Comparison of ENCODE assay signal across 24 cellular contexts in genomic region chr15:100635406-100636071, GRCh38. TPM values are rescaled to one million over a fixed set of nuclear protein-coding genes. Genes with fewer than 3 reads are reported as not detected.
DNase-seq lines count a peak whose midpoint lies in the region; ATAC-seq, FAIRE-seq and TF ChIP-seq lines count a peak whose summit lies in the region.
"Had no signal": no experiment of that assay in that cellular context is flagged by ENCODE, and none has a peak within 500 bp of the region (broad histone marks: within the 10 kb centered on the region; RNA-seq: fewer than 3 reads in every experiment).

No MANE protein-coding gene starts in this region.

- H2BK15ac ChIP-seq in H1 (ENCODE audit: low read length) = no peak overlapping the region

- no peak overlapping the region for H2BK120ac ChIP-seq in H1 (replicated peaks; ENCODE audit: low read depth, low read length)

- FAIRE-seq in H1 (lab: Jason Lieb, UNC) (no peak), keratinocyte (lab: Jason Lieb, UNC) (no peak)
- FAIRE-seq: A549, astrocyte, endometrium, RCC 7860 had no signal

- TF ChIP-seq CTCF in H1 (IDR thresholded peaks at IDR 0.05; ENCODE audit: control extremely low read depth in 1 of 3, insufficient read depth in 1 of 3, low read depth in 1 of 3, low read length in 3 of 3) = no peak
- no peak for TF ChIP-seq CTCF in keratinocyte (optimal IDR thresholded peaks at IDR 0.05 in 1 of 3, IDR thresholded peaks at IDR 0.05 in 1 of 3, conservative IDR thresholded peaks at IDR 0.05 in 1 of 3; ENCODE audit: extremely low read depth in 1 of 3, insufficient read depth in 2 of 3, low read length in 3 of 3)

- H2BK5ac ChIP-seq in H1 (ENCODE audit: low read depth, low read length) = 0 out of 2 replicates have a peak overlapping the region, but pooled peaks have one; percentile 9

- H2AFZ ChIP-seq in H1 (ENCODE audit: low read length) = no peak overlapping the region
- H2AFZ ChIP-seq in keratinocyte (ENCODE audit: control insufficient read depth, low read length) = no peak overlapping the region
- H2AFZ ChIP-seq: parathyroid adenoma had no signal

- H3K79me2 ChIP-seq in H1 (ENCODE audit: control insufficient read depth in 1 of 2, insufficient read depth in 2 of 2, low read length in 2 of 2) = peaks cover 0 to 51% of the 10 kb centered on the region in 2 experiments; a peak in 3 of 4 replicates
- H3K79me2 ChIP-seq in keratinocyte (ENCODE audit: control insufficient read depth, insufficient read depth, low read length) = peaks cover 51% of the 10 kb centered on the region

- H2BK20ac ChIP-seq in H1 (ENCODE audit: low read length) = no peak overlapping the region

- H3K27me3 Mint-ChIP-seq in CD4-positive, CD25-positive, alpha-beta regulatory T cell = no peaks in the 10 kb centered on the region
- H3K27me3 Mint-ChIP-seq in activated CD8-positive, alpha-beta memory T cell treated with anti-CD3 and anti-CD28 coated beads, Interleukin-2, amount 10 ng/mL, durations not matched to agents 7 days and 5 days = no peaks in the 10 kb centered on the region
- H3K27me3 Mint-ChIP-seq: activated CD8-positive, alpha-beta T cell treated with anti-CD3 and anti-CD28 coated beads for 36 hours; activated naive CD4-positive, alpha-beta T cell treated with anti-CD3 and anti-CD28 coated beads, Interleukin-2, amount 10 ng/mL, durations not matched to agents 7 days and 5 days; natural killer cell treated with Interleukin-12 subunit alpha and Interleukin-12 subunit beta and Interleukin-15 and Interleukin-18, amount 100 ng/mL, for 72 hours had no signal

- no peak overlapping the region for H3K4me3 Mint-ChIP-seq in CD4-positive, CD25-positive, alpha-beta regulatory T cell
- H3K4me3 Mint-ChIP-seq in activated CD8-positive, alpha-beta memory T cell treated with anti-CD3 and anti-CD28 coated beads, Interleukin-2, amount 10 ng/mL, durations not matched to agents 7 days and 5 days = no peak overlapping the region
- H3K4me3 Mint-ChIP-seq: activated CD8-positive, alpha-beta T cell treated with anti-CD3 and anti-CD28 coated beads for 36 hours; activated naive CD4-positive, alpha-beta T cell treated with anti-CD3 and anti-CD28 coated beads, Interleukin-2, amount 10 ng/mL, durations not matched to agents 7 days and 5 days; activated T-cell treated with anti-CD3 and anti-CD28 coated beads, Interleukin-2, amount 50 U/mL, for 4 hours; natural killer cell treated with Interleukin-12 subunit alpha and Interleukin-12 subunit beta and Interleukin-15 and Interleukin-18, amount 100 ng/mL, for 72 hours had no signal

- peaks cover 44% of the 10 kb centered on the region for H3K36me3 Mint-ChIP-seq in CD4-positive, CD25-positive, alpha-beta regulatory T cell
- no peaks in the 10 kb centered on the region for H3K36me3 Mint-ChIP-seq in activated CD8-positive, alpha-beta memory T cell treated with anti-CD3 and anti-CD28 coated beads, Interleukin-2, amount 10 ng/mL, durations not matched to agents 7 days and 5 days

- CTCF ChIA-PET in H1 (lab: Charles Lee; ENCODE audit: partially characterized antibody) = interaction anchor here (0.8 to 3.6 kb wide), 12 partner anchors 8 to 372 kb away, joined by 3 to 23 read pairs (median 4); no protein-coding TSS in a partner anchor
- CTCF ChIA-PET in activated CD8-positive, alpha-beta memory T cell treated with anti-CD3 and anti-CD28 coated beads, Interleukin-2, amount 10 ng/mL, durations not matched to agents 7 days and 5 days (lab: Charles Lee) = interaction anchor here (0.5 to 0.6 kb wide), 2 partner anchors 35 to 62 kb away, joined by 3 read pairs; no protein-coding TSS in a partner anchor

- peak overlapping the region; percentile 43; the same call in 1 of the 2 replicates for H3K18ac ChIP-seq in H1 (ENCODE audit: extremely low read depth, low read length)

- WGBS in HUES64 = 33% methylated on average over 11 of the region's 11 CpGs
- 63% methylated on average over 11 of the region's 11 CpGs; no CpG with 5 or more reads in 1 of the 2 experiments for WGBS in H1 (ENCODE audit: extremely low coverage in 1 of 2, insufficient coverage in 1 of 2, insufficient read length in 1 of 2, insufficient replicate concordance in 2 of 2, low coverage in 1 of 2, low lambda C conversion rate in 2 of 2, missing lambda C conversion rate in 1 of 2), 2 experiments

- peaks cover 21% of the 10 kb centered on the region for H3K36me3 ChIP-seq in CD4-positive, CD25-positive, alpha-beta regulatory T cell (ENCODE audit: control insufficient read depth, insufficient read depth, low read length)
- H3K36me3 ChIP-seq in HUES64 (ENCODE audit: insufficient read depth, low read length) (peaks cover 11% of the 10 kb centered on the region), H1 (ENCODE audit: control insufficient read depth in 2 of 4, insufficient read depth in 4 of 4, low read length in 3 of 4) (no peaks in the 10 kb centered on the region; a peak in 1 of 8 replicates), keratinocyte (ENCODE audit: control insufficient read depth in 2 of 2, extremely low read depth in 1 of 2, insufficient read depth in 2 of 2, low read length in 2 of 2) (peaks cover 0 to 11% of the 10 kb centered on the region in 2 experiments)

- TF ChIP-seq RAD21 in H1 (IDR thresholded peaks at IDR 0.05 in 1 of 2, conservative IDR thresholded peaks at IDR 0.05 in 1 of 2; ENCODE audit: low read depth in 2 of 2, low read length in 2 of 2) = no peak

- dilution Hi-C loops in keratinocyte (cut with MboI; ENCODE audit: extremely low pct_ligation_motif_present, low sequenced_read_pairs) = no loop called here

- DNase-seq in CD4-positive, CD25-positive, alpha-beta regulatory T cell = no peak
- DNase-seq in H1 (ENCODE audit: low read depth in 1 of 2, low spot score in 2 of 2) = peak in 1 of 2 experiments; percentile 15
- no peak for DNase-seq in keratinocyte (ENCODE audit: low read depth, low spot score)
- DNase-seq in HuH-7 (ENCODE audit: low spot score) = no peak
- no peak for DNase-seq in ureter (ENCODE audit: low spot score)
- DNase-seq in foreskin melanocyte = no peak
- DNase-seq in activated CD8-positive, alpha-beta memory T cell treated with anti-CD3 and anti-CD28 coated beads, Interleukin-2, amount 10 ng/mL, durations not matched to agents 7 days and 5 days = no peak
- DNase-seq: activated CD4-positive, CD25-positive, alpha-beta regulatory T cell; activated CD8-positive, alpha-beta T cell treated with anti-CD3 and anti-CD28 coated beads for 36 hours; activated naive CD4-positive, alpha-beta T cell treated with anti-CD3 and anti-CD28 coated beads, Interleukin-2, amount 10 ng/mL, durations not matched to agents 7 days and 5 days; activated T-cell treated with anti-CD3 and anti-CD28 coated beads, Interleukin-2, amount 50 U/mL, for 4 hours; DMS53; left cardiac atrium; NCI-H1694 treated with DMSO at 0.1 percent for 48 hours; SK-N-SH; upper lobe of right lung had no signal

- no peak for TF ChIP-seq EP300 in H1 (IDR thresholded peaks at IDR 0.05; ENCODE audit: borderline replicate concordance in 1 of 2, low read depth in 2 of 2, low read length in 2 of 2)

- H3K4me1 ChIP-seq in CD4-positive, CD25-positive, alpha-beta regulatory T cell (ENCODE audit: control insufficient read depth, insufficient read depth, low read length, poor library complexity, severe bottlenecking) = peaks cover 8% of the 10 kb centered on the region
- H3K4me1 ChIP-seq in HUES64 (ENCODE audit: insufficient read depth, low read length) (peaks cover 34% of the 10 kb centered on the region), H1 (replicated peaks in 1 of 4; ENCODE audit: control insufficient read depth in 3 of 4, insufficient read depth in 4 of 4, low read length in 3 of 4) (peaks cover 4 to 10% (median 6%) of the 10 kb centered on the region in 4 experiments; a peak in 5 of 7 replicates), keratinocyte (ENCODE audit: control insufficient read depth, extremely low read depth, insufficient read depth, low read length) (peaks cover 11% of the 10 kb centered on the region)
- H3K4me1 ChIP-seq: A549, parathyroid adenoma had no signal

- no peaks in the 10 kb centered on the region for H3K23me2 ChIP-seq in H1 (ENCODE audit: low read depth, low read length)

- peak overlapping the region; percentile 52 to 76 (median 57) for H3K27ac Mint-ChIP-seq in CD4-positive, CD25-positive, alpha-beta regulatory T cell
- no peak overlapping the region for H3K27ac Mint-ChIP-seq in activated CD8-positive, alpha-beta memory T cell treated with anti-CD3 and anti-CD28 coated beads, Interleukin-2, amount 10 ng/mL, durations not matched to agents 7 days and 5 days
- H3K27ac Mint-ChIP-seq: activated CD8-positive, alpha-beta T cell treated with anti-CD3 and anti-CD28 coated beads for 36 hours; activated naive CD4-positive, alpha-beta T cell treated with anti-CD3 and anti-CD28 coated beads, Interleukin-2, amount 10 ng/mL, durations not matched to agents 7 days and 5 days; natural killer cell treated with Interleukin-12 subunit alpha and Interleukin-12 subunit beta and Interleukin-15 and Interleukin-18, amount 100 ng/mL, for 72 hours had no signal

- H3K9ac ChIP-seq in HUES64 (ENCODE audit: low read depth, low read length) = peak overlapping the region; percentile 48
- no peak overlapping the region for H3K9ac ChIP-seq in H1 (replicated peaks in 1 of 4; ENCODE audit: extremely low read depth in 1 of 4, low read depth in 3 of 4, low read length in 3 of 4)
- peak overlapping the region; percentile 15 for H3K9ac ChIP-seq in keratinocyte (ENCODE audit: control insufficient read depth, extremely low read depth, insufficient read depth, low read length)
- H3K9ac ChIP-seq: parathyroid adenoma, SK-N-SH had no signal

- POLR2A ChIA-PET in H1 (lab: Charles Lee; ENCODE audit: partially characterized antibody) = interaction anchor here (1.7 kb wide), 1 partner anchor 16 kb away, joined by 3 read pairs; no protein-coding TSS in a partner anchor

- peaks cover 7% of the 10 kb centered on the region for H3K79me1 ChIP-seq in H1 (ENCODE audit: low read depth, low read length)

- H4K20me1 ChIP-seq in H1 (replicated peaks in 1 of 2; ENCODE audit: control insufficient read depth in 1 of 2, insufficient read depth in 2 of 2, low read length in 2 of 2) (peaks cover 0 to 2% of the 10 kb centered on the region in 2 experiments), keratinocyte (ENCODE audit: control insufficient read depth, extremely low read depth, insufficient read depth, low read length) (no peaks in the 10 kb centered on the region)

- H3K4me3 ChIP-seq in CD4-positive, CD25-positive, alpha-beta regulatory T cell (ENCODE audit: low read depth, low read length) = no peak overlapping the region
- H3K4me3 ChIP-seq in HUES64 (ENCODE audit: low read length) (no peak overlapping the region), H1 (ENCODE audit: extremely low read depth in 1 of 4, insufficient read depth in 2 of 4, low read depth in 3 of 4, low read length in 4 of 4) (no peak overlapping the region), keratinocyte (ENCODE audit: control insufficient read depth in 2 of 3, extremely low read depth in 1 of 3, insufficient read depth in 2 of 3, low read depth in 1 of 3, low read length in 3 of 3) (no peak overlapping the region)
- H3K4me3 ChIP-seq: A549, upper lobe of right lung had no signal

- H3K56ac ChIP-seq in H1 (replicated peaks; ENCODE audit: insufficient read length, low read depth, low read length) = no peak overlapping the region

- no peak overlapping the region for H3K4ac ChIP-seq in H1 (replicated peaks; ENCODE audit: insufficient read length, low read depth, low read length)

- H3K27ac ChIP-seq in CD4-positive, CD25-positive, alpha-beta regulatory T cell (ENCODE audit: insufficient read depth, low read length, poor library complexity, severe bottlenecking) = no peak overlapping the region
- peak overlapping the region; percentile 46 for H3K27ac ChIP-seq in HUES64 (ENCODE audit: low read depth, low read length)
- H3K27ac ChIP-seq in H1 (ENCODE audit: low read depth, low read length) = no peak overlapping the region
- no peak overlapping the region for H3K27ac ChIP-seq in keratinocyte (ENCODE audit: control insufficient read depth, insufficient read depth, low read length)
- H3K27ac ChIP-seq: A549, C4-2B, parathyroid adenoma, upper lobe of right lung had no signal

- no peak for ATAC-seq in CD4-positive, CD25-positive, alpha-beta regulatory T cell (ENCODE audit: low read depth in 2 of 2)
- no peak for ATAC-seq in activated CD8-positive, alpha-beta memory T cell treated with anti-CD3 and anti-CD28 coated beads, Interleukin-2, amount 10 ng/mL, durations not matched to agents 7 days and 5 days
- ATAC-seq: A549; activated CD8-positive, alpha-beta T cell treated with anti-CD3 and anti-CD28 coated beads for 36 hours; activated T-cell treated with anti-CD3 and anti-CD28 coated beads, Interleukin-2, amount 50 U/mL, for 4 hours; left cardiac atrium; natural killer cell treated with Interleukin-12 subunit alpha and Interleukin-12 subunit beta and Interleukin-15 and Interleukin-18, amount 100 ng/mL, for 72 hours; upper lobe of right lung had no signal

- H3K23ac ChIP-seq in H1 (ENCODE audit: insufficient read length) = no peak overlapping the region

- H4K5ac ChIP-seq in H1 (ENCODE audit: insufficient read length, low read depth, low read length) = no peak overlapping the region

- H3K4me2 ChIP-seq in H1 (ENCODE audit: insufficient read depth in 1 of 2, low read depth in 2 of 2, low read length in 2 of 2) = peak overlapping the region; percentile 31 to 40; a peak in 2 of 4 replicates
- H3K4me2 ChIP-seq in keratinocyte (ENCODE audit: control insufficient read depth, extremely low read depth, insufficient read depth, low read depth, low read length) = peak overlapping the region; percentile 8
- H3K4me2 ChIP-seq: A549, SK-N-SH had no signal

- no peaks in the 10 kb centered on the region for H3K9me3 ChIP-seq in CD4-positive, CD25-positive, alpha-beta regulatory T cell (ENCODE audit: control insufficient read depth in 2 of 2, low read length in 2 of 2)
- H3K9me3 ChIP-seq in HUES64 (ENCODE audit: insufficient read depth, low read depth, low read length) (no peaks in the 10 kb centered on the region), H1 (ENCODE audit: insufficient read depth in 2 of 2, low read depth in 1 of 2, low read length in 1 of 2) (no peaks in the 10 kb centered on the region), keratinocyte (ENCODE audit: control insufficient read depth, low read depth, low read length) (no peaks in the 10 kb centered on the region)
- H3K9me3 ChIP-seq: A549, SK-N-SH, upper lobe of right lung had no signal

- TF ChIP-seq POLR2A in H1 (IDR thresholded peaks at IDR 0.05; ENCODE audit: control extremely low read depth in 1 of 2, low read depth in 2 of 2, low read length in 2 of 2) = no peak

- no peak overlapping the region for H3K14ac ChIP-seq in H1 (ENCODE audit: insufficient read length)

- no peaks in the 10 kb centered on the region for H3K27me3 ChIP-seq in CD4-positive, CD25-positive, alpha-beta regulatory T cell (ENCODE audit: control insufficient read depth, insufficient read depth, low read length)
- H3K27me3 ChIP-seq in HUES64 (ENCODE audit: insufficient read depth, low read length) = no peaks in the 10 kb centered on the region
- no peaks in the 10 kb centered on the region for H3K27me3 ChIP-seq in H1 (replicated peaks in 1 of 4; ENCODE audit: control insufficient read depth in 3 of 4, extremely low read depth in 1 of 4, insufficient read depth in 3 of 4, low read length in 3 of 4)
- no peaks in the 10 kb centered on the region for H3K27me3 ChIP-seq in keratinocyte (ENCODE audit: control insufficient read depth, extremely low read depth, insufficient read depth, low read length)
- H3K27me3 ChIP-seq: upper lobe of right lung had no signal

- H4K91ac ChIP-seq in H1 (replicated peaks; ENCODE audit: insufficient read length, low read length) = no peak overlapping the region

- no peak overlapping the region for H4K8ac ChIP-seq in H1 (ENCODE audit: extremely low read depth, insufficient read depth, low read length)

- H3K9me3 Mint-ChIP-seq in CD4-positive, CD25-positive, alpha-beta regulatory T cell = no peaks in the 10 kb centered on the region
- H3K9me3 Mint-ChIP-seq in activated CD8-positive, alpha-beta memory T cell treated with anti-CD3 and anti-CD28 coated beads, Interleukin-2, amount 10 ng/mL, durations not matched to agents 7 days and 5 days (ENCODE audit: low read depth) = no peaks in the 10 kb centered on the region
- H3K9me3 Mint-ChIP-seq: activated CD8-positive, alpha-beta T cell treated with anti-CD3 and anti-CD28 coated beads for 36 hours; activated naive CD4-positive, alpha-beta T cell treated with anti-CD3 and anti-CD28 coated beads, Interleukin-2, amount 10 ng/mL, durations not matched to agents 7 days and 5 days; activated T-cell treated with anti-CD3 and anti-CD28 coated beads, Interleukin-2, amount 50 U/mL, for 4 hours; natural killer cell treated with Interleukin-12 subunit alpha and Interleukin-12 subunit beta and Interleukin-15 and Interleukin-18, amount 100 ng/mL, for 72 hours had no signal

- H2AK5ac ChIP-seq in H1 (ENCODE audit: low read depth, low read length) = no peak overlapping the region

- no peak overlapping the region for H2BK12ac ChIP-seq in H1 (ENCODE audit: low read depth, low read length)

- H3K9me1 ChIP-seq in keratinocyte (ENCODE audit: control insufficient read depth, extremely low read depth, insufficient read depth, low read length) = no peaks in the 10 kb centered on the region

- peaks cover 15 to 76% (median 53%) of the 10 kb centered on the region in 4 donors for H3K4me1 Mint-ChIP-seq in CD4-positive, CD25-positive, alpha-beta regulatory T cell
- H3K4me1 Mint-ChIP-seq in activated CD8-positive, alpha-beta memory T cell treated with anti-CD3 and anti-CD28 coated beads, Interleukin-2, amount 10 ng/mL, durations not matched to agents 7 days and 5 days = peaks cover 4% of the 10 kb centered on the region

RNA-seq across cellular contexts. Expression of gene ASB7, which starts 33.1 kb away (rescaled TPM):
- 20.3 TPM for total RNA-seq in CD4-positive, CD25-positive, alpha-beta regulatory T cell
- polyA plus RNA-seq in CD4-positive, CD25-positive, alpha-beta regulatory T cell = 10 to 100 TPM; 10.5 to 14.9 (median 12.7) TPM
- 6.9 TPM for polyA plus RNA-seq in HUES64 (2013, experiment 1 of 2)
- polyA plus RNA-seq in HUES64 (2013, experiment 2 of 2) = 6.3 TPM
- total RNA-seq in H1 (2021; fragmentation: NEBNext Ultra II Directional; extraction: Animal tissue kit (Norgen Biotek cat#: 25700)) = 9.7 and 12.8 TPM in 2 replicates
- polyA plus RNA-seq in H1 (2011; rRNA removed) = 5.0 and 5.2 TPM in 2 replicates
- polyA plus RNA-seq in H1 (2011; cell fraction: cytosol; rRNA removed) = 6.0 TPM
- polyA plus RNA-seq in H1 (2011; cell fraction: nucleus; rRNA removed) = 6.9 TPM
- 6.4 to 7.1 TPM (median 6.6 TPM) in 4 replicates for polyA plus RNA-seq in H1 (2012, experiment 1 of 2)
- polyA plus RNA-seq in H1 (2012, experiment 2 of 2) = 0.98 TPM
- 4.2 TPM for polyA plus RNA-seq in H1 (2013, experiment 1 of 2)
- 4.5 TPM for polyA plus RNA-seq in H1 (2013, experiment 2 of 2)
- polyA minus RNA-seq in H1 (2011; rRNA and poly(A)+ RNA removed) = 19.9 and 21.3 TPM in 2 replicates
- 9.7 TPM for polyA minus RNA-seq in H1 (2011; cell fraction: cytosol; rRNA and poly(A)+ RNA removed)
- 19.9 TPM for polyA minus RNA-seq in H1 (2011; cell fraction: nucleus; rRNA and poly(A)+ RNA removed)
- 9.5 to 10.8 TPM (median 10.4 TPM) in 3 replicates for polyA plus RNA-seq in keratinocyte
- 4.0 TPM for polyA plus RNA-seq in keratinocyte (2011; ENCODE audit: low read depth)
- polyA plus RNA-seq in keratinocyte (2011; cell fraction: cytosol; rRNA removed) = 7.4 and 9.4 TPM in 2 replicates
- polyA plus RNA-seq in keratinocyte (2011; cell fraction: nucleus; rRNA removed) = 11.7 and 12.0 TPM in 2 replicates
- 4.5 and 8.3 TPM in 2 replicates for polyA plus RNA-seq in keratinocyte (2012; ENCODE audit: low replicate concordance)
- polyA minus RNA-seq in keratinocyte = 7.8 to 15.8 TPM (median 14.4 TPM) in 3 replicates
- 8.1 TPM for polyA minus RNA-seq in keratinocyte (2011; cell fraction: cytosol; rRNA and poly(A)+ RNA removed)
- polyA minus RNA-seq in keratinocyte (2011; cell fraction: nucleus; rRNA and poly(A)+ RNA removed) = 9.3 and 16.2 TPM in 2 replicates
- 12.0 TPM for total RNA-seq in ureter
- 10 to 100 TPM; 17.9 to 22.1 TPM for total RNA-seq in activated CD8-positive, alpha-beta memory T cell treated with anti-CD3 and anti-CD28 coated beads, Interleukin-2, amount 10 ng/mL, durations not matched to agents 7 days and 5 days

RNA-seq across cellular contexts. Expression of gene LINS1, which starts 33.6 kb away (rescaled TPM):
- total RNA-seq in CD4-positive, CD25-positive, alpha-beta regulatory T cell = 62.5 TPM
- polyA plus RNA-seq in CD4-positive, CD25-positive, alpha-beta regulatory T cell = 10 to 100 TPM; 37.8 to 62.8 (median 54.4) TPM
- 9.2 TPM for polyA plus RNA-seq in HUES64 (2013, experiment 1 of 2)
- 9.5 TPM for polyA plus RNA-seq in HUES64 (2013, experiment 2 of 2)
- total RNA-seq in H1 (2021; fragmentation: NEBNext Ultra II Directional; extraction: Animal tissue kit (Norgen Biotek cat#: 25700)) = 6.1 and 8.1 TPM in 2 replicates
- 2.7 and 4.2 TPM in 2 replicates for polyA plus RNA-seq in H1 (2011; rRNA removed)
- polyA plus RNA-seq in H1 (2011; cell fraction: cytosol; rRNA removed) = 3.9 TPM
- 4.2 TPM for polyA plus RNA-seq in H1 (2011; cell fraction: nucleus; rRNA removed)
- 3.7 to 4.3 TPM (median 4.0 TPM) in 4 replicates for polyA plus RNA-seq in H1 (2012, experiment 1 of 2)
- polyA plus RNA-seq in H1 (2012, experiment 2 of 2) = 0.51 TPM
- polyA plus RNA-seq in H1 (2013, experiment 1 of 2) = 4.9 TPM
- polyA plus RNA-seq in H1 (2013, experiment 2 of 2) = 4.8 TPM
- polyA minus RNA-seq in H1 (2011; rRNA and poly(A)+ RNA removed) = 7.6 and 20.0 TPM in 2 replicates
- polyA minus RNA-seq in H1 (2011; cell fraction: cytosol; rRNA and poly(A)+ RNA removed) = 3.6 TPM
- 6.0 TPM for polyA minus RNA-seq in H1 (2011; cell fraction: nucleus; rRNA and poly(A)+ RNA removed)
- 12.9 to 19.4 TPM (median 14.9 TPM) in 3 replicates for polyA plus RNA-seq in keratinocyte
- 5.0 TPM for polyA plus RNA-seq in keratinocyte (2011; ENCODE audit: low read depth)
- 4.0 and 9.8 TPM in 2 replicates for polyA plus RNA-seq in keratinocyte (2011; cell fraction: cytosol; rRNA removed)
- polyA plus RNA-seq in keratinocyte (2011; cell fraction: nucleus; rRNA removed) = 28.9 and 35.5 TPM in 2 replicates
- 7.1 and 9.8 TPM in 2 replicates for polyA plus RNA-seq in keratinocyte (2012; ENCODE audit: low replicate concordance)
- polyA minus RNA-seq in keratinocyte = 14.9 to 27.8 TPM (median 20.0 TPM) in 3 replicates
- polyA minus RNA-seq in keratinocyte (2011; cell fraction: cytosol; rRNA and poly(A)+ RNA removed) = 8.4 TPM
- polyA minus RNA-seq in keratinocyte (2011; cell fraction: nucleus; rRNA and poly(A)+ RNA removed) = 10.0 and 28.2 TPM in 2 replicates
- total RNA-seq in ureter = 18.7 TPM
- total RNA-seq in activated CD8-positive, alpha-beta memory T cell treated with anti-CD3 and anti-CD28 coated beads, Interleukin-2, amount 10 ng/mL, durations not matched to agents 7 days and 5 days = 10 to 100 TPM; 30.1 to 30.8 TPM

Comparison
In these comparisons a context has a peak if more than half of its experiments do, and no peak if none do; other contexts are left out.
1. H3K9ac ChIP-seq: peak in HUES64 (single experiment) and keratinocyte (single experiment); none in H1 (0 of 4).